Comparison of ENCODE assay signal across 10 cellular contexts in genomic region chr10:84541289-84541637, GRCh38.
DNase-seq lines count a peak whose midpoint lies in the region; ATAC-seq and TF ChIP-seq lines count a peak whose summit lies in the region.
"Had no signal": no experiment of that assay in that cellular context is flagged by ENCODE, and none has a peak within 500 bp of the region (broad histone marks: within the 10 kb centered on the region; RNA-seq: fewer than 3 reads in every experiment).

No MANE protein-coding gene starts in this region.

- no peak overlapping the region for H3K27ac Mint-ChIP-seq in naive thymus-derived CD8-positive, alpha-beta T cell

- H3K27me3 ChIP-seq in dorsolateral prefrontal cortex, result peaks cover 0 to 5% (median 0%) of the 10 kb centered on the region in 45 donors

- H3K27ac ChIP-seq in dorsolateral prefrontal cortex, result peak overlapping the region in 2 of 59 donors; percentile 39

- POLR2A ChIA-PET in naive thymus-derived CD8-positive, alpha-beta T cell (lab: Charles Lee), result no interaction called here

- TF ChIP-seq CTCF in dorsolateral prefrontal cortex (IDR thresholded peaks at IDR 0.05 in 54 of 56, conservative IDR thresholded peaks at IDR 0.05 in 2 of 56; ENCODE audit: low read depth in 1 of 56, partially characterized antibody in 56 of 56), result peak in 1 of 56 donors; percentile 6

- intact Hi-C loops in dorsolateral prefrontal cortex (cut with DNase I), result loop anchor here in 1 of 2 donors (5.0 to 10.0 kb wide), 2 partner anchors 396 to 1836 kb away; no protein-coding TSS in a partner anchor

- peaks cover 3 to 15% (median 7%) of the 10 kb centered on the region in 4 donors for H3K4me1 Mint-ChIP-seq in naive thymus-derived CD8-positive, alpha-beta T cell

- peaks cover 15 to 41% (median 29%) of the 10 kb centered on the region in 5 donors for H3K27me3 Mint-ChIP-seq in naive thymus-derived CD8-positive, alpha-beta T cell

- ATAC-seq in naive thymus-derived CD8-positive, alpha-beta T cell, result no peak
- no peak for ATAC-seq in GM21619 (IDR thresholded peaks at IDR 0.05; ENCODE audit: unreplicated experiment)
- no peak for ATAC-seq in HG03432 (IDR thresholded peaks at IDR 0.05; ENCODE audit: unreplicated experiment)

- peak overlapping the region in 52 of 59 donors; percentile 42 to 74 (median 58) for H3K4me3 ChIP-seq in dorsolateral prefrontal cortex

- H3K36me3 Mint-ChIP-seq in naive thymus-derived CD8-positive, alpha-beta T cell, result no peaks in the 10 kb centered on the region

- H3K4me3 Mint-ChIP-seq in naive thymus-derived CD8-positive, alpha-beta T cell, result peak overlapping the region; percentile 49 to 78 (median 68)

- H3K9me3 Mint-ChIP-seq in naive thymus-derived CD8-positive, alpha-beta T cell, result no peaks in the 10 kb centered on the region

- DNase-seq in COLO668 (lab: John Stamatoyannopoulos, UW; ENCODE audit: unreplicated experiment), result peak; percentile 10
- peak; percentile 28 for DNase-seq in HuH-7.5 (ENCODE audit: low spot score)
- no peak for DNase-seq in dorsolateral prefrontal cortex
- DNase-seq in naive thymus-derived CD8-positive, alpha-beta T cell, result no peak
- no peak for DNase-seq in middle frontal gyrus (ENCODE audit: extremely low spot score, low spot score)
- no peak for DNase-seq in cerebellar cortex (ENCODE audit: low spot score)
- DNase-seq: dermis blood vessel endothelial cell, NCI-H1436 had no signal

Comparison
In these comparisons a context has a peak if more than half of its experiments do, and no peak if none do; other contexts are left out.
1. DNase-seq: peak in COLO668 (single experiment) and HuH-7.5 (single experiment); none in dorsolateral prefrontal cortex (0 of 10), naive thymus-derived CD8-positive, alpha-beta T cell (0 of 10), middle frontal gyrus (single experiment) and cerebellar cortex (single experiment).